8 cellular contexts compared by ENCODE assay signal in the genomic region with DNA sequence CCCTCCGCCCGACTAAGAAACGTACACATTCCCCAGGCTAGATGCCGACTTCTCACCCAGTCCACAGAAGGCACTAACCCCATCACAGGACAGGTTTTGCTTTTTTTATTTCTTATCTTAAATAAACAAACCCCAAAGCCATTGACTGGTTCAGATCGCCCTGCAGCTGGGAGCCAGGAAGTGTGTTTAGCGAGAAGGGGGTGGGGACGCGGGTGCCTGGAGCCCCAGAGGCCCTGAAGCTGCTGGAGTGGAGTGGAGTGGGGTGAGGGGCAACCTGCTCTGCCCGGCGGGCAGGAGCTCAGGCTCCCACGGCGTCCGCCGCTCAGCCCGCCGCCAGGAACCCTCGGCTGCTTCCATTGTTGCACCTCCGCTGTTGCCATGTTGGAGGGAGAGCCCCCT. TPM values are rescaled to one million over a fixed set of nuclear protein-coding genes. Genes with fewer than 3 reads are reported as not detected.
DNase-seq lines count a peak whose midpoint lies in the region; ATAC-seq and TF ChIP-seq lines count a peak whose summit lies in the region.

No MANE protein-coding gene starts in this region.

- no peak for DNase-seq in AG09309 (ENCODE audit: low read depth)
- DNase-seq in NCI-H510A treated with DMSO at 0.1 percent for 48 hours (lab: John Stamatoyannopoulos, UW): peak; percentile 86
- DNase-seq in activated CD8-positive, alpha-beta T cell treated with anti-CD3 and anti-CD28 coated beads, Interleukin-2, amount 10 ng/mL, durations not matched to agents 7 days and 5 days: peak; percentile 71
- DNase-seq in erythroblast (lab: John Stamatoyannopoulos, UW): peak; percentile 38 to 57
- peak; percentile 91 to 93 for DNase-seq in thyroid gland

- H3K27ac Mint-ChIP-seq in activated CD8-positive, alpha-beta T cell treated with anti-CD3 and anti-CD28 coated beads, Interleukin-2, amount 10 ng/mL, durations not matched to agents 7 days and 5 days: peak overlapping the region; percentile 89

- no peaks in the 10 kb centered on the region for H3K9me3 ChIP-seq in mucosa of stomach (ENCODE audit: control insufficient read depth, low read length)
- no peaks in the 10 kb centered on the region for H3K9me3 ChIP-seq in thyroid gland

- peak overlapping the region; percentile 77 for H3K4me3 Mint-ChIP-seq in activated CD8-positive, alpha-beta T cell treated with anti-CD3 and anti-CD28 coated beads, Interleukin-2, amount 10 ng/mL, durations not matched to agents 7 days and 5 days

- peak overlapping the region; percentile 52 for H3K4me3 ChIP-seq in AG09309 (ENCODE audit: control insufficient read depth, low read depth, low read length)
- H3K4me3 ChIP-seq in mucosa of stomach (ENCODE audit: low read length): peak overlapping the region; percentile 97
- H3K4me3 ChIP-seq in thyroid gland (replicated peaks in 1 of 3): peak overlapping the region; percentile 38 to 70 (median 53)

- H3K27me3 ChIP-seq in mucosa of stomach (ENCODE audit: control insufficient read depth, insufficient read depth, low read length): no peaks in the 10 kb centered on the region
- H3K27me3 ChIP-seq in thyroid gland: no peaks in the 10 kb centered on the region

- POLR2A ChIA-PET in activated CD8-positive, alpha-beta T cell treated with anti-CD3 and anti-CD28 coated beads, Interleukin-2, amount 10 ng/mL, durations not matched to agents 7 days and 5 days (lab: Charles Lee): interaction anchor here (0.8 to 3.4 kb wide), 13 partner anchors 9 to 93 kb away, joined by 3 to 27 read pairs (median 5); partner anchors contain the start of gene MDM4

- H3K4me1 ChIP-seq in mucosa of stomach (ENCODE audit: control insufficient read depth, insufficient read depth, low read length): peaks cover 31% of the 10 kb centered on the region
- peaks cover 28 to 30% of the 10 kb centered on the region in 2 donors for H3K4me1 ChIP-seq in thyroid gland

- peaks cover 2% of the 10 kb centered on the region for H3K27me3 Mint-ChIP-seq in activated CD8-positive, alpha-beta T cell treated with anti-CD3 and anti-CD28 coated beads, Interleukin-2, amount 10 ng/mL, durations not matched to agents 7 days and 5 days (ENCODE audit: low read depth)

- peak overlapping the region; percentile 93 to 97 (median 97) for H3K27ac ChIP-seq in thyroid gland

- H3K36me3 Mint-ChIP-seq in activated CD8-positive, alpha-beta T cell treated with anti-CD3 and anti-CD28 coated beads, Interleukin-2, amount 10 ng/mL, durations not matched to agents 7 days and 5 days (ENCODE audit: low read depth): peaks cover 5% of the 10 kb centered on the region

- H3K9ac ChIP-seq in mucosa of stomach (ENCODE audit: low read length): peak overlapping the region; percentile 89

- H3K36me3 ChIP-seq in mucosa of stomach (ENCODE audit: control insufficient read depth, insufficient read depth, low read length) (peaks cover 3% of the 10 kb centered on the region), thyroid gland (no peaks in the 10 kb centered on the region)

- WGBS in thyroid gland, 2 donors: 0% methylated on average over 10 to 13 of the region's 18 CpGs

- CTCF ChIA-PET in activated CD8-positive, alpha-beta T cell treated with anti-CD3 and anti-CD28 coated beads, Interleukin-2, amount 10 ng/mL, durations not matched to agents 7 days and 5 days (lab: Charles Lee): interaction anchor here (0.8 to 18.9 kb wide), 15 partner anchors 8 to 736 kb away, joined by 3 to 1090 read pairs (median 7); no protein-coding TSS in a partner anchor

- peak; percentile 13 for ATAC-seq in GM18861 (IDR thresholded peaks at IDR 0.05; ENCODE audit: unreplicated experiment)
- peak; percentile 31 for ATAC-seq in HG03095 (IDR thresholded peaks at IDR 0.05; ENCODE audit: unreplicated experiment)
- peak; percentile 59 for ATAC-seq in activated CD8-positive, alpha-beta T cell treated with anti-CD3 and anti-CD28 coated beads, Interleukin-2, amount 10 ng/mL, durations not matched to agents 7 days and 5 days

- no peaks in the 10 kb centered on the region for H3K9me3 Mint-ChIP-seq in activated CD8-positive, alpha-beta T cell treated with anti-CD3 and anti-CD28 coated beads, Interleukin-2, amount 10 ng/mL, durations not matched to agents 7 days and 5 days (ENCODE audit: insufficient read depth)

- TF ChIP-seq POLR2A in erythroblast (IDR thresholded peaks at IDR 0.05; ENCODE audit: low read length) (no peak), thyroid gland (IDR thresholded peaks at IDR 0.05) (peak in 1 of 2 donors; percentile 18)

- TF ChIP-seq CTCF in AG09309 (IDR thresholded peaks at IDR 0.05; ENCODE audit: control insufficient read depth, insufficient read depth, low read depth, low read length, missing control alignments) (no peak), thyroid gland (IDR thresholded peaks at IDR 0.05) (no peak)

- intact Hi-C loops in thyroid gland (cut with DNase I): no loop called here

- H3K4me1 Mint-ChIP-seq in activated CD8-positive, alpha-beta T cell treated with anti-CD3 and anti-CD28 coated beads, Interleukin-2, amount 10 ng/mL, durations not matched to agents 7 days and 5 days (ENCODE audit: low read depth): peaks cover 52% of the 10 kb centered on the region

RNA-seq across cellular contexts. Expression of gene PIK3C2B, which starts 0.7 kb away (rescaled TPM):
- 10 to 100 TPM; 26.2 to 28.4 TPM for total RNA-seq in activated CD8-positive, alpha-beta T cell treated with anti-CD3 and anti-CD28 coated beads, Interleukin-2, amount 10 ng/mL, durations not matched to agents 7 days and 5 days
- total RNA-seq in thyroid gland: 10 to 100 TPM; 19.9 to 36.9 (median 27.2) TPM

RNA-seq across cellular contexts. Expression of gene MDM4, which starts 22.3 kb away (rescaled TPM):
- total RNA-seq in activated CD8-positive, alpha-beta T cell treated with anti-CD3 and anti-CD28 coated beads, Interleukin-2, amount 10 ng/mL, durations not matched to agents 7 days and 5 days: 10 to 100 TPM; 72.2 to 72.4 TPM
- total RNA-seq in thyroid gland: 100 to 1,000 TPM in 2 of 4 donors, 10 to 100 TPM in 2; 72.3 to 177 (median 102) TPM
